19 cellular contexts compared by ENCODE assay signal in genomic region chr6:118586741-118587485, GRCh38. TPM values are rescaled to one million over a fixed set of nuclear protein-coding genes. Genes with fewer than 3 reads are reported as not detected.
DNase-seq lines count a peak whose midpoint lies in the region; ATAC-seq, FAIRE-seq and TF ChIP-seq lines count a peak whose summit lies in the region.
"Had no signal": no experiment of that assay in that cellular context is flagged by ENCODE, and none has a peak within 500 bp of the region (broad histone marks: within the 10 kb centered on the region; RNA-seq: fewer than 3 reads in every experiment).

No MANE protein-coding gene starts in this region.

- H3K36me3 ChIP-seq in small intestine (ENCODE audit: control insufficient read depth in 2 of 2, insufficient read depth in 2 of 2, low read length in 2 of 2) (no peaks in the 10 kb centered on the region), OCI-LY7 (ENCODE audit: insufficient read depth, low read length) (no peaks in the 10 kb centered on the region)
- H3K36me3 ChIP-seq: BLaER1 had no signal

- H3K27ac ChIP-seq in small intestine (ENCODE audit: low read depth in 1 of 2, low read length in 1 of 2) = no peak overlapping the region
- no peak overlapping the region for H3K27ac ChIP-seq in OCI-LY7 (ENCODE audit: low read depth, low read length, poor library complexity, severe bottlenecking)
- H3K27ac ChIP-seq: BLaER1 had no signal

- H2AFZ ChIP-seq in OCI-LY7 (ENCODE audit: low read length) = no peak overlapping the region

- H3K4me1 ChIP-seq in small intestine (ENCODE audit: control insufficient read depth in 2 of 2, insufficient read depth in 1 of 2, low read depth in 1 of 2, low read length in 1 of 2) (peaks cover 0 to 5% of the 10 kb centered on the region in 2 donors), OCI-LY7 (ENCODE audit: insufficient read depth, low read length, poor library complexity, severe bottlenecking) (no peaks in the 10 kb centered on the region)
- H3K4me1 ChIP-seq: Caco-2 had no signal

- no peak overlapping the region for H3K4me2 ChIP-seq in OCI-LY7 (ENCODE audit: low read length)
- H3K4me2 ChIP-seq: BLaER1 had no signal

- BruUV-seq in OCI-LY7 (replicated peaks; lab: Mats Ljungman, UMichigan) = no TSS peak

- CTCF ChIA-PET in OCI-LY7 (lab: Charles Lee; ENCODE audit: unreplicated experiment) = no interaction called here

- peak; percentile 96 for ATAC-seq in left colon

- H3K4me3 ChIP-seq in small intestine (ENCODE audit: low read depth in 1 of 2, low read length in 2 of 2) (no peak overlapping the region), OCI-LY7 (ENCODE audit: low read depth, low read length, poor library complexity, severe bottlenecking) (no peak overlapping the region)
- H3K4me3 ChIP-seq: BLaER1 had no signal

- H3K9me3 ChIP-seq in small intestine (ENCODE audit: control insufficient read depth, low read depth) (no peaks in the 10 kb centered on the region), OCI-LY7 (ENCODE audit: low read length) (no peaks in the 10 kb centered on the region)
- H3K9me3 ChIP-seq: BLaER1, Caco-2 had no signal

- H3K79me2 ChIP-seq in OCI-LY7 (ENCODE audit: insufficient read depth, low read depth, low read length) = no peaks in the 10 kb centered on the region

- H3K9me2 ChIP-seq in OCI-LY7 (ENCODE audit: insufficient read depth, low read length) = no peaks in the 10 kb centered on the region

- TF ChIP-seq CTCF in OCI-LY7 (conservative IDR thresholded peaks at IDR 0.05; ENCODE audit: low read length) = no peak

- intact Hi-C loops in left colon (cut with DNase I, micrococcal nuclease) (no loop called here), OCI-LY7 (cut with micrococcal nuclease; ENCODE audit: unreplicated experiment) (no loop called here)

- no peaks in the 10 kb centered on the region for H3K27me3 ChIP-seq in small intestine (ENCODE audit: control insufficient read depth in 2 of 2, insufficient read depth in 2 of 2, low read length in 2 of 2)
- H3K27me3 ChIP-seq: BLaER1 had no signal

- H4K20me1 ChIP-seq in OCI-LY7 (ENCODE audit: insufficient read depth, low read length) = no peaks in the 10 kb centered on the region

- POLR2A ChIA-PET in OCI-LY7 (lab: Charles Lee) = interaction anchor here (0.9 kb wide), 1 partner anchor 8 kb away, joined by 5 read pairs; no protein-coding TSS in a partner anchor

- FAIRE-seq in small intestine (lab: Jason Lieb, UNC) = no peak
- FAIRE-seq: G401.6, GM12891, HTR-8/SVneo had no signal

- 20 to 66% (median 51%) methylated on average over 5 of the region's 5 CpGs for WGBS in small intestine, 3 donors

- peak; percentile 46 for DNase-seq in DMS53 (lab: John Stamatoyannopoulos, UW)
- peak; percentile 14 for DNase-seq in NCI-H226
- DNase-seq in left colon = no peak
- DNase-seq in small intestine = peak; percentile 72
- DNase-seq in RPMI8226 = no peak
- no peak for DNase-seq in OCI-LY7 (ENCODE audit: low spot score)
- no peak for DNase-seq in activated CD8-positive, alpha-beta memory T cell treated with anti-CD3 and anti-CD28 coated beads, Interleukin-2, amount 50 U/mL, for 48 hours
- DNase-seq: Caco-2, DMS79, GOT3, NCI-H1436 treated with DMSO at 0.1 percent for 48 hours, NCI-H2227 treated with DMSO at 0.1 percent for 48 hours, NCI-H526 treated with DMSO at 0.1 percent for 48 hours, OCI-M1 had no signal

RNA-seq across cellular contexts. Expression of gene PLN, which starts 38.8 kb away (rescaled TPM):
- 10 to 100 TPM in 1 of 2 donors, 1 to 10 TPM in 1; 2.7 to 31.1 TPM for total RNA-seq in left colon
- polyA plus RNA-seq in small intestine = 10 to 100 TPM in 1 of 3 donors, 1 to 10 TPM in 1, under 1 TPM in 1; 0.67 to 14.3 (median 9.5) TPM
- total RNA-seq in OCI-LY7 (2014; rRNA removed; shearing (Covaris generic)) = not detected in 2 replicates
- total RNA-seq in OCI-LY7 (2022) = not detected in 2 replicates
- total RNA-seq: Caco-2, SK-MEL-5 had no signal

Comparison
In these comparisons a context has a peak if more than half of its experiments do, and no peak if none do; other contexts are left out.
1. DNase-seq: peak in DMS53 (single experiment), NCI-H226 (single experiment) and small intestine (single experiment); none in left colon (0 of 2), RPMI8226 (single experiment), OCI-LY7 (single experiment) and activated CD8-positive, alpha-beta memory T cell treated with anti-CD3 and anti-CD28 coated beads, Interleukin-2, amount 50 U/mL, for 48 hours (single experiment).